ENCODE assay signal across 17 cellular contexts in the genomic region with DNA sequence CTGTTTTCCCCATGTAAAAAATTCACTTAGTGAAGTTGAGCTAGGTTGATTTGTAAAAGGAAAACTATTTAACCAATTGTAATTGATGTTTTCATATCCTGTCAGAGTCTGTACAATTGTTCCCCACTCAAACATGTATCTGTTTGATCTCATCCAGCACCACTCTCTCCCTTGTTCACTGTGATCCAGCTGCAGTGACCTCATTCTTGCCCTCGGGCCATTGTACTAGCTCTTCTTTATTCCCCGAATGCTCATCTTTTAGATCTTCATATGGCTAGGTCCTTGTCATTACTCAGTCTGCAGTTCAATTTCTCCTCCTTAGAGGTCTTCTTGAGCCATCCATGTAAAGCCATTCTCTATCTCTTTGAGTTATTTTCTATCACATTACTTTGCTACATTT. TPM values are rescaled to one million over a fixed set of nuclear protein-coding genes. Genes with fewer than 3 reads are reported as not detected.
DNase-seq lines count a peak whose midpoint lies in the region; TF ChIP-seq lines count a peak whose summit lies in the region.
"Not testable (repeated sequence)": the region's sequence is repeated elsewhere in the genome, so short reads cannot be mapped to it uniquely, and the experiment has no call there.
"Had no signal": no experiment of that assay in that cellular context is flagged by ENCODE, and none has a peak within 500 bp of the region (broad histone marks: within the 10 kb centered on the region; RNA-seq: fewer than 3 reads in every experiment).

No MANE protein-coding gene starts in this region.

- CTCF ChIA-PET in MCF 10A (lab: Yijun Ruan, JAX) = not testable (repeated sequence)

- peaks cover 13% of the 10 kb centered on the region for H3K9me3 Mint-ChIP-seq in MCF 10A (ENCODE audit: unreplicated experiment)

- not testable (repeated sequence) for TF ChIP-seq CTCF in MCF 10A (IDR thresholded peaks at IDR 0.05; ENCODE audit: unreplicated experiment)

- not testable (repeated sequence) for H3K4me3 Mint-ChIP-seq in MCF 10A (ENCODE audit: unreplicated experiment)

- not testable (repeated sequence) for H3K36me3 Mint-ChIP-seq in MCF 10A (ENCODE audit: insufficient read depth, unreplicated experiment)

- DNase-seq in COLO668 (lab: John Stamatoyannopoulos, UW; ENCODE audit: unreplicated experiment) (peak; percentile 41), DMS53 treated with DMSO at 0.1 percent for 48 hours (lab: John Stamatoyannopoulos, UW; ENCODE audit: unreplicated experiment) (peak; percentile 2), NCI-H748 treated with DMSO at 0.1 percent for 48 hours (lab: John Stamatoyannopoulos, UW) (peak; percentile 9), SHP77 treated with DMSO at 0.1 percent for 48 hours (lab: John Stamatoyannopoulos, UW) (peak; percentile 47), MCF 10A (ENCODE audit: unreplicated experiment) (peak; percentile 6), globus pallidus (ENCODE audit: low spot score) (peak; percentile 41), midbrain (lab: John Stamatoyannopoulos, UW) (peak; percentile 0), superior temporal gyrus (ENCODE audit: extremely low spot score) (peak; percentile 33)

- POLR2A ChIA-PET in MCF 10A (lab: Yijun Ruan, JAX) = not testable (repeated sequence)

- not testable (repeated sequence) for H3K27me3 Mint-ChIP-seq in MCF 10A (ENCODE audit: insufficient read depth, unreplicated experiment)

- not testable (repeated sequence) for H3K4me1 Mint-ChIP-seq in MCF 10A (ENCODE audit: insufficient read depth, unreplicated experiment)

- H3K27ac Mint-ChIP-seq in MCF 10A (ENCODE audit: low read depth, unreplicated experiment) = not testable (repeated sequence)

- BruUV-seq in MCF 10A (replicated peaks; lab: Mats Ljungman, UMichigan) = not testable (repeated sequence)

- intact Hi-C loops in MCF 10A (cut with micrococcal nuclease) = not testable (repeated sequence)

RNA-seq across cellular contexts. Expression of a gene that starts 14.6 kb away (rescaled TPM):
- not detected in 2 replicates for total RNA-seq in MCF 10A (2022)
- total RNA-seq: A172; A673; B cell; Caco-2; CD4-positive, alpha-beta T cell; CD8-positive, alpha-beta memory T cell; Daoy; G401; HFFc6 had no signal

Comparison
In these comparisons a context has a peak if more than half of its experiments do, and no peak if none do; other contexts are left out.
1. Peak in every context shown above with its lines: DNase-seq.